Comparison of ENCODE assay signal across 40 cellular contexts in genomic region chr10:96342402-96342801, GRCh38. TPM values are rescaled to one million over a fixed set of nuclear protein-coding genes. Genes with fewer than 3 reads are reported as not detected.
"Had no signal": no experiment of that assay in that cellular context is flagged by ENCODE, and none has a peak within 500 bp of the region (broad histone marks: within the 10 kb centered on the region; RNA-seq: fewer than 3 reads in every experiment).

No MANE protein-coding gene starts in this region.

- H3K4me3 ChIP-seq: ascending aorta, cardiac muscle cell had no signal

- H3K27ac Mint-ChIP-seq: activated B cell treated with CpG ODN at 0.5 μM for 24 hours; activated CD4-positive, alpha-beta memory T cell treated with anti-CD3 and anti-CD28 coated beads for 36 hours; activated CD4-positive, alpha-beta T cell treated with anti-CD3 and anti-CD28 coated beads, Interleukin-2, amount 10 ng/mL, durations not matched to agents 24 days and 14 days; activated CD8-positive, alpha-beta T cell treated with anti-CD3 and anti-CD28 coated beads for 36 hours; activated naive CD4-positive, alpha-beta T cell treated with anti-CD3 and anti-CD28 coated beads for 36 hours; activated naive CD4-positive, alpha-beta T cell treated with anti-CD3 and anti-CD28 coated beads, Interleukin-2, amount 50 U/mL, for 24 hours; activated naive CD8-positive, alpha-beta T cell; activated naive CD8-positive, alpha-beta T cell treated with anti-CD3 and anti-CD28 coated beads, Interleukin-2, amount 10 ng/mL, durations not matched to agents 7 days and 5 days; activated naive CD8-positive, alpha-beta T cell treated with anti-CD3 and anti-CD28 coated beads, Interleukin-2, amount 50 U/mL, for 24 hours; activated T-cell treated with anti-CD3 and anti-CD28 coated beads, Interleukin-2, amount 50 U/mL, for 24 hours; activated T-helper 1 cell treated with anti-CD3 and anti-CD28 coated beads, Interleukin-12 subunit alpha, Interleukin-12 subunit beta, Interleukin-2, Interleukin-4 antibody, amounts not matched to agents 30 ng/mL and 10 ng/mL and 1 ng/mL, durations not matched to agents 14 hours and 24 hours and 36 hours; activated T-helper 17 cell treated with anti-CD3 and anti-CD28 coated beads, Interleukin-2, amount 50 U/mL, for 72 hours; brain; T-helper 1 cell treated with Interleukin-12 subunit alpha and Interleukin-12 subunit beta and Interleukin-4 antibody, amounts not matched to agents 30 μg/mL and 1 μg/mL, for 36 hours; T-helper 2 cell treated with Interferon-gamma antibody and Interleukin-4, amounts not matched to agents 5 μg/mL and 100 μg/mL, for 36 hours had no signal

- H3K27me3 Mint-ChIP-seq: activated B cell treated with CpG ODN at 0.5 μM for 24 hours, brain had no signal

- H3K9me3 ChIP-seq: ascending aorta had no signal

- ATAC-seq: activated naive CD8-positive, alpha-beta T cell treated with anti-CD3 and anti-CD28 coated beads, Interleukin-2, amount 50 U/mL, for 24 hours had no signal

- H3K9me3 Mint-ChIP-seq: activated B cell treated with CpG ODN at 0.5 μM for 24 hours; activated CD8-positive, alpha-beta T cell treated with anti-CD3 and anti-CD28 coated beads for 36 hours; central memory CD8-positive, alpha-beta T cell had no signal

- H3K4me1 Mint-ChIP-seq: activated CD4-positive, alpha-beta T cell treated with anti-CD3 and anti-CD28 coated beads, Interleukin-2, amount 10 ng/mL, durations not matched to agents 24 days and 14 days; activated naive CD4-positive, alpha-beta T cell treated with anti-CD3 and anti-CD28 coated beads, Interleukin-2, amount 50 U/mL, for 24 hours; activated naive CD8-positive, alpha-beta T cell treated with anti-CD3 and anti-CD28 coated beads, Interleukin-2, amount 50 U/mL, for 24 hours; brain; central memory CD8-positive, alpha-beta T cell had no signal

- FAIRE-seq: bronchial epithelial cell, TTC549 had no signal

- H3K27ac ChIP-seq: ascending aorta, cardiac muscle cell, VCaP had no signal

- H3K4me3 Mint-ChIP-seq: activated B cell treated with CpG ODN at 0.5 μM for 24 hours; activated CD4-positive, alpha-beta memory T cell treated with anti-CD3 and anti-CD28 coated beads for 36 hours; activated CD4-positive, alpha-beta T cell treated with anti-CD3 and anti-CD28 coated beads, Interleukin-2, amount 10 ng/mL, durations not matched to agents 24 days and 14 days; activated CD8-positive, alpha-beta T cell treated with anti-CD3 and anti-CD28 coated beads for 36 hours; activated naive CD4-positive, alpha-beta T cell treated with anti-CD3 and anti-CD28 coated beads for 36 hours; activated naive CD4-positive, alpha-beta T cell treated with anti-CD3 and anti-CD28 coated beads, Interleukin-2, amount 50 U/mL, for 24 hours; activated naive CD8-positive, alpha-beta T cell; activated naive CD8-positive, alpha-beta T cell treated with anti-CD3 and anti-CD28 coated beads, Interleukin-2, amount 10 ng/mL, durations not matched to agents 7 days and 5 days; activated naive CD8-positive, alpha-beta T cell treated with anti-CD3 and anti-CD28 coated beads, Interleukin-2, amount 50 U/mL, for 24 hours; activated T-cell treated with anti-CD3 and anti-CD28 coated beads, Interleukin-2, amount 50 U/mL, for 24 hours; activated T-helper 1 cell treated with anti-CD3 and anti-CD28 coated beads, Interleukin-12 subunit alpha, Interleukin-12 subunit beta, Interleukin-2, Interleukin-4 antibody, amounts not matched to agents 30 ng/mL and 10 ng/mL and 1 ng/mL, durations not matched to agents 14 hours and 24 hours and 36 hours; activated T-helper 17 cell treated with anti-CD3 and anti-CD28 coated beads, Interleukin-2, amount 50 U/mL, for 72 hours; brain; central memory CD8-positive, alpha-beta T cell; T-helper 1 cell treated with Interleukin-12 subunit alpha and Interleukin-12 subunit beta and Interleukin-4 antibody, amounts not matched to agents 30 μg/mL and 1 μg/mL, for 36 hours; T-helper 2 cell treated with Interferon-gamma antibody and Interleukin-4, amounts not matched to agents 5 μg/mL and 100 μg/mL, for 36 hours had no signal

- H3K36me3 Mint-ChIP-seq: activated naive CD4-positive, alpha-beta T cell treated with anti-CD3 and anti-CD28 coated beads, Interleukin-2, amount 50 U/mL, for 24 hours; brain had no signal

- DNase-seq: activated B cell treated with CpG ODN at 0.5 μM for 24 hours; activated CD4-positive, alpha-beta memory T cell treated with anti-CD3 and anti-CD28 coated beads for 36 hours; activated CD4-positive, alpha-beta T cell treated with anti-CD3 and anti-CD28 coated beads for 4 hours; activated CD4-positive, alpha-beta T cell treated with anti-CD3 and anti-CD28 coated beads, Interleukin-2, amount 10 ng/mL, durations not matched to agents 24 days and 14 days; activated CD4-positive, alpha-beta T cell treated with anti-CD3 and anti-CD28 coated beads, Interleukin-2, amount 50 U/mL, for 1 hour; activated CD4-positive, alpha-beta T cell treated with anti-CD3 and anti-CD28 coated beads, Interleukin-2, amount 50 U/mL, for 4 hours; activated CD4-positive, CD25-positive, alpha-beta regulatory T cell treated with anti-CD3 and anti-CD28 coated beads, Interleukin-2, amount 50 U/mL, for 72 hours; activated CD8-positive, alpha-beta memory T cell treated with anti-CD3 and anti-CD28 coated beads, Interleukin-2, amount 50 U/mL, for 4 hours; activated CD8-positive, alpha-beta T cell treated with anti-CD3 and anti-CD28 coated beads for 36 hours; activated effector memory CD4-positive, alpha-beta T cell treated with anti-CD3 and anti-CD28 coated beads, Interleukin-2, amount 50 U/mL, for 16 hours; activated gamma-delta T cell treated with Interleukin-2 at 50 U/mL for 16 hours; activated naive CD4-positive, alpha-beta T cell; activated naive CD4-positive, alpha-beta T cell treated with anti-CD3 and anti-CD28 coated beads for 36 hours; activated naive CD8-positive, alpha-beta T cell treated with anti-CD3 and anti-CD28 coated beads, Interleukin-2, amount 10 ng/mL, durations not matched to agents 7 days and 5 days; activated naive CD8-positive, alpha-beta T cell treated with anti-CD3 and anti-CD28 coated beads, Interleukin-2, amount 50 U/mL, for 24 hours; activated T-cell treated with anti-CD3 and anti-CD28 coated beads, Interleukin-2, amount 50 U/mL, for 24 hours; activated T-cell treated with anti-CD3 and anti-CD28 coated beads, Interleukin-2, amount 50 U/mL, for 48 hours; amygdala; anterior cingulate cortex; caudate nucleus; cerebellar nuclear complex; T-helper 1 cell; T-helper 2 cell; T-helper 9 cell had no signal

- H3K4me1 ChIP-seq: ascending aorta had no signal

RNA-seq across cellular contexts. Expression of gene OPALIN, which starts 16.4 kb away (rescaled TPM):
- total RNA-seq: activated B cell treated with CpG ODN at 0.5 μM for 24 hours; activated CD4-positive, alpha-beta memory T cell treated with anti-CD3 and anti-CD28 coated beads for 36 hours; activated CD4-positive, alpha-beta T cell treated with anti-CD3 and anti-CD28 coated beads, Interleukin-2, amount 10 ng/mL, durations not matched to agents 24 days and 14 days; activated CD8-positive, alpha-beta memory T cell treated with anti-CD3 and anti-CD28 coated beads for 36 hours; activated CD8-positive, alpha-beta T cell treated with anti-CD3 and anti-CD28 coated beads for 36 hours; activated naive CD4-positive, alpha-beta T cell treated with anti-CD3 and anti-CD28 coated beads for 36 hours; activated naive CD8-positive, alpha-beta T cell treated with anti-CD3 and anti-CD28 coated beads, Interleukin-2, amount 10 ng/mL, durations not matched to agents 7 days and 5 days; activated T-helper 1 cell treated with anti-CD3 and anti-CD28 coated beads, Interleukin-12 subunit alpha, Interleukin-12 subunit beta, Interleukin-2, Interleukin-4 antibody, amounts not matched to agents 30 ng/mL and 10 ng/mL and 1 ng/mL, durations not matched to agents 14 hours and 24 hours and 36 hours; activated T-helper 17 cell treated with anti-CD3 and anti-CD28 coated beads, Interleukin-2, amount 50 U/mL, for 72 hours; ascending aorta; bronchial epithelial cell; cardiac muscle cell; chondrocyte had no signal
- polyA plus RNA-seq: adipose tissue, cardiac muscle cell had no signal

RNA-seq across cellular contexts. Expression of gene DNTT, which starts 38.2 kb away (rescaled TPM):
- total RNA-seq: activated CD4-positive, alpha-beta memory T cell treated with anti-CD3 and anti-CD28 coated beads for 36 hours; activated CD4-positive, alpha-beta T cell treated with anti-CD3 and anti-CD28 coated beads, Interleukin-2, amount 10 ng/mL, durations not matched to agents 24 days and 14 days; activated CD8-positive, alpha-beta memory T cell treated with anti-CD3 and anti-CD28 coated beads for 36 hours; activated CD8-positive, alpha-beta T cell treated with anti-CD3 and anti-CD28 coated beads for 36 hours; activated naive CD8-positive, alpha-beta T cell treated with anti-CD3 and anti-CD28 coated beads, Interleukin-2, amount 10 ng/mL, durations not matched to agents 7 days and 5 days; activated T-helper 1 cell treated with anti-CD3 and anti-CD28 coated beads, Interleukin-12 subunit alpha, Interleukin-12 subunit beta, Interleukin-2, Interleukin-4 antibody, amounts not matched to agents 30 ng/mL and 10 ng/mL and 1 ng/mL, durations not matched to agents 14 hours and 24 hours and 36 hours; activated T-helper 17 cell treated with anti-CD3 and anti-CD28 coated beads, Interleukin-2, amount 50 U/mL, for 72 hours; ascending aorta; bronchial epithelial cell; cardiac muscle cell; chondrocyte had no signal
- polyA plus RNA-seq: adipose tissue, cardiac muscle cell had no signal
